In genomic region chr13:99215466-99215865, GRCh38 we compare ENCODE assay signal across 9 cellular contexts. TPM values are rescaled to one million over a fixed set of nuclear protein-coding genes. Genes with fewer than 3 reads are reported as not detected.
DNase-seq lines count a peak whose midpoint lies in the region; ATAC-seq, FAIRE-seq and TF ChIP-seq lines count a peak whose summit lies in the region.
"Had no signal": no experiment of that assay in that cellular context is flagged by ENCODE, and none has a peak within 500 bp of the region (broad histone marks: within the 10 kb centered on the region; RNA-seq: fewer than 3 reads in every experiment).

No MANE protein-coding gene starts in this region.

- peak overlapping the region in 3 of 4 donors; percentile 69 to 84 (median 74) for H3K4me3 Mint-ChIP-seq in IgD-negative memory B cell

- TF ChIP-seq EP300 in K562 (IDR thresholded peaks at IDR 0.05; ENCODE audit: low read length): no peak

- H3K27ac ChIP-seq in K562 (ENCODE audit: extremely low read depth, low read depth, low read length): no peak overlapping the region
- peak overlapping the region; percentile 6 to 84 (median 68) for H3K27ac ChIP-seq in spleen

- H3K36me3 Mint-ChIP-seq in IgD-negative memory B cell: peaks cover 10% of the 10 kb centered on the region

- peak; percentile 15 for FAIRE-seq in K562 (lab: Jason Lieb, UNC)

- TF ChIP-seq POLR2A in K562 (conservative IDR thresholded peaks at IDR 0.05) (no peak), spleen (IDR thresholded peaks at IDR 0.05) (no peak), GM18505 (IDR thresholded peaks at IDR 0.05; ENCODE audit: borderline replicate concordance, extremely low read depth, insufficient read depth, insufficient read length) (no peak)

- TF ChIP-seq CTCF in K562 (IDR thresholded peaks at IDR 0.05 in 2 of 3, conservative IDR thresholded peaks at IDR 0.05 in 1 of 3; ENCODE audit: insufficient read depth in 2 of 3, low read depth in 1 of 3, low read length in 3 of 3): no peak
- TF ChIP-seq CTCF in spleen (IDR thresholded peaks at IDR 0.05 in 8 of 11, conservative IDR thresholded peaks at IDR 0.05 in 3 of 11): no peak

- H3K4me1 ChIP-seq in K562 (replicated peaks in 1 of 2; ENCODE audit: control insufficient read depth in 2 of 2, insufficient read depth in 2 of 2, low read length in 2 of 2) (peaks cover 4 to 9% of the 10 kb centered on the region in 2 experiments; a peak in 2 of 5 replicates), spleen (peaks cover 40 to 96% (median 68%) of the 10 kb centered on the region in 6 donors)

- peak overlapping the region in 2 of 3 donors; percentile 5 to 46 for H3K27ac Mint-ChIP-seq in IgD-negative memory B cell

- no peak for TF ChIP-seq RAD21 in K562 (CRISPR knock-in tag; conservative IDR thresholded peaks at IDR 0.05 in 1 of 2, IDR thresholded peaks at IDR 0.05 in 1 of 2)

- 0 out of 3 replicates have a peak, but pooled peaks have one; percentile 18 for ATAC-seq in K562
- ATAC-seq in GM19035 (IDR thresholded peaks at IDR 0.05; ENCODE audit: unreplicated experiment): no peak
- ATAC-seq in GM18505 (IDR thresholded peaks at IDR 0.05; ENCODE audit: unreplicated experiment): no peak
- ATAC-seq in HG02759 (IDR thresholded peaks at IDR 0.05; ENCODE audit: unreplicated experiment): no peak

- no peaks in the 10 kb centered on the region for H3K9me3 Mint-ChIP-seq in IgD-negative memory B cell

- no peak overlapping the region for H3K4me3 ChIP-seq in K562
- H3K4me3 ChIP-seq in spleen: peak overlapping the region in 4 of 8 donors; percentile 6 to 52 (median 16)

- H3K27me3 ChIP-seq in K562 (ENCODE audit: control insufficient read depth in 2 of 2, insufficient read depth in 2 of 2, low read length in 2 of 2) (no peaks in the 10 kb centered on the region), spleen (replicated peaks in 1 of 7) (no peaks in the 10 kb centered on the region)

- DNase-seq in activated CD4-positive, alpha-beta T cell treated with anti-CD3 and anti-CD28 coated beads for 4 hours: peak; percentile 47 to 52
- DNase-seq in K562 (ENCODE audit: extremely low read depth in 1 of 4, low spot score in 3 of 4): no peak
- peak; percentile 80 for DNase-seq in spleen
- DNase-seq in NCI-H1930 (lab: John Stamatoyannopoulos, UW): no peak
- DNase-seq: SHP77 had no signal

- 82% methylated on average over 5 of the region's 17 CpGs for WGBS in K562 (ENCODE audit: insufficient coverage, low coverage, missing lambda C conversion rate)
- WGBS in spleen, 5 donors: 64 to 82% (median 79%) methylated on average over 17 of the region's 17 CpGs

- H3K4me1 Mint-ChIP-seq in IgD-negative memory B cell: peaks cover 51 to 55% (median 52%) of the 10 kb centered on the region in 3 donors

- in situ Hi-C loops in K562 (cut with MboI): no loop called here

- peaks cover 10% of the 10 kb centered on the region; the same call in 1 of the 2 replicates for H4K20me1 ChIP-seq in K562 (replicated peaks; ENCODE audit: control insufficient read depth, insufficient read depth, low read length)

- H3K79me2 ChIP-seq in K562 (ENCODE audit: control insufficient read depth, insufficient read depth, low read length): peaks cover 93% of the 10 kb centered on the region

- H3K27me3 Mint-ChIP-seq in IgD-negative memory B cell: no peaks in the 10 kb centered on the region

- intact Hi-C loops in K562 (cut with micrococcal nuclease): no loop called here
- intact Hi-C loops in spleen (cut with DNase I; ENCODE audit: low total_unique reads): no loop called here

- no peak overlapping the region for H2AFZ ChIP-seq in K562 (ENCODE audit: low read depth, low read length)

- no peaks in the 10 kb centered on the region for H3K9me1 ChIP-seq in K562 (ENCODE audit: control insufficient read depth, insufficient read depth, low read length)

- H3K4me2 ChIP-seq in K562 (ENCODE audit: insufficient read depth, low read length): no peak overlapping the region

- H3K9ac ChIP-seq in K562 (ENCODE audit: insufficient read depth in 1 of 2, low read depth in 2 of 2, low read length in 2 of 2): no peak overlapping the region

- peaks cover 21% of the 10 kb centered on the region; the same call in 2 of the 3 replicates for H3K36me3 ChIP-seq in K562 (ENCODE audit: control insufficient read depth, insufficient read depth, low read length)
- peaks cover 0 to 17% (median 0%) of the 10 kb centered on the region in 6 donors for H3K36me3 ChIP-seq in spleen

- no peaks in the 10 kb centered on the region for H3K9me3 ChIP-seq in K562 (replicated peaks; ENCODE audit: control insufficient read depth, insufficient read depth, low read depth, low read length)
- H3K9me3 ChIP-seq in spleen: no peaks in the 10 kb centered on the region

- CTCF ChIA-PET in K562 (lab: Yijun Ruan, JAX; ENCODE audit: low intra/inter-chr PET ratio): no interaction called here

- POLR2A ChIA-PET in K562 (lab: Yijun Ruan, JAX): interaction anchor here (0.8 kb wide), 1 partner anchor 15 kb away, joined by 3 read pairs; no protein-coding TSS in a partner anchor

- no TSS peak for BruUV-seq in K562 (replicated peaks; lab: Mats Ljungman, UMichigan)

TF ChIP-seq in K562, 482 proteins besides CTCF, POLR2A, EP300 and RAD21 (continues in another document):
- no peak for TF ChIP-seq ZNF280B (CRISPR knock-in tag; IDR thresholded peaks at IDR 0.05)
- TF ChIP-seq ZKSCAN3 (CRISPR knock-in tag; IDR thresholded peaks at IDR 0.05): no peak
- no peak for TF ChIP-seq ZNF140 (CRISPR knock-in tag; IDR thresholded peaks at IDR 0.05)

RNA-seq across cellular contexts. Expression of gene UBAC2, which starts 14.8 kb away (rescaled TPM):
- polyA plus RNA-seq in IgD-negative memory B cell (88.0 TPM), K562 (2011; rRNA removed) (65.0 and 84.1 TPM in 2 replicates), K562 (2014; fragmentation: Illumina TruSeq; extraction: Trizol) (42.3 and 45.6 TPM in 2 replicates), K562 (2014; fragmentation: Nextera tagmentation; extraction: Ambion mirVana) (10 to 100 TPM in 1 of 2 experiments, 1 to 10 TPM in 1; 6.0 to 19.0 TPM), K562 (2014; rRNA removed) (41.1 and 45.7 TPM in 2 replicates), spleen (10 to 100 TPM; 49.3 to 57.3 (median 50.4) TPM)
- 55.3 and 67.8 TPM in 2 replicates for total RNA-seq in K562 (2011; cell fraction: chromatin; rRNA removed; ENCODE audit: low replicate concordance)
- total RNA-seq in K562 (2011; cell fraction: nucleolus; rRNA removed): 51.5 and 53.9 TPM in 2 replicates
- total RNA-seq in K562 (2011; cell fraction: nucleoplasm; rRNA removed): 80.2 and 95.0 TPM in 2 replicates
- total RNA-seq in K562 (2014; rRNA removed) (28.7 and 29.6 TPM in 2 replicates), K562 (2014; rRNA removed; fragmentation: Illumina TruSeq; extraction: Trizol) (31.9 and 33.3 TPM in 2 replicates), K562 (2015; rRNA removed; fragmentation: Illumina TruSeq; extraction: Trizol) (29.0 and 32.3 TPM in 2 replicates), K562 (2021) (43.5 and 47.2 TPM in 2 replicates), spleen (10 to 100 TPM; 62.8 to 82.1 (median 72.3) TPM)
- polyA plus RNA-seq in K562 (2011; cell fraction: cytosol; rRNA removed): 53.0 and 66.2 TPM in 2 replicates
- polyA plus RNA-seq in K562 (2011; cell fraction: nucleus; rRNA removed): 27.2 and 29.6 TPM in 2 replicates
- 34.3 and 47.4 TPM in 2 replicates for polyA plus RNA-seq in K562 (2012)
- polyA minus RNA-seq in K562 (2011; rRNA and poly(A)+ RNA removed): 40.3 and 46.8 TPM in 2 replicates
- polyA minus RNA-seq in K562 (2011; cell fraction: cytosol; rRNA and poly(A)+ RNA removed): 25.1 and 25.8 TPM in 2 replicates
- 16.4 and 22.5 TPM in 2 replicates for polyA minus RNA-seq in K562 (2011; cell fraction: nucleus; rRNA and poly(A)+ RNA removed)

RNA-seq across cellular contexts. Expression of gene GPR18, which starts 42.7 kb away (rescaled TPM):
- 58.6 TPM for polyA plus RNA-seq in IgD-negative memory B cell
- total RNA-seq in K562 (2011; cell fraction: chromatin; rRNA removed; ENCODE audit: low replicate concordance): not detected in 2 replicates
- not detected in 2 replicates for total RNA-seq in K562 (2011; cell fraction: nucleolus; rRNA removed)
- not detected in 2 replicates for total RNA-seq in K562 (2011; cell fraction: nucleoplasm; rRNA removed)
- total RNA-seq in K562 (2014; rRNA removed): not detected in 2 replicates
- not detected in 2 replicates for total RNA-seq in K562 (2014; rRNA removed; fragmentation: Illumina TruSeq; extraction: Trizol)
- not detected in 2 replicates for total RNA-seq in K562 (2015; rRNA removed; fragmentation: Illumina TruSeq; extraction: Trizol)
- total RNA-seq in K562 (2021): not detected in 2 replicates
- polyA plus RNA-seq in K562 (2011; rRNA removed): not detected in 2 replicates
- not detected in 2 replicates for polyA plus RNA-seq in K562 (2011; cell fraction: cytosol; rRNA removed)
- not detected in 2 replicates for polyA plus RNA-seq in K562 (2011; cell fraction: nucleus; rRNA removed)
- 0.08 and 0.13 TPM in 2 replicates for polyA plus RNA-seq in K562 (2012)
- not detected in 2 replicates for polyA plus RNA-seq in K562 (2014; fragmentation: Illumina TruSeq; extraction: Trizol)
- polyA plus RNA-seq in K562 (2014; fragmentation: Nextera tagmentation; extraction: Ambion mirVana): under 1 TPM in 1 of 2 experiments, not detected in 1; 0.75 TPM
- polyA plus RNA-seq in K562 (2014; rRNA removed): not detected in 2 replicates
- polyA minus RNA-seq in K562 (2011; rRNA and poly(A)+ RNA removed): not detected in 2 replicates
- not detected in 2 replicates for polyA minus RNA-seq in K562 (2011; cell fraction: cytosol; rRNA and poly(A)+ RNA removed)
- not detected in 2 replicates for polyA minus RNA-seq in K562 (2011; cell fraction: nucleus; rRNA and poly(A)+ RNA removed)
- 10 to 100 TPM in 6 of 7 donors, 1 to 10 TPM in 1; 9.6 to 21.8 (median 15.3) TPM for total RNA-seq in spleen
- 10 to 100 TPM; 25.6 to 33.9 (median 29.4) TPM for polyA plus RNA-seq in spleen

Comparison
In these comparisons a context has a peak if more than half of its experiments do, and no peak if none do; other contexts are left out.
1. DNase-seq: peak in activated CD4-positive, alpha-beta T cell treated with anti-CD3 and anti-CD28 coated beads for 4 hours (2 of 2) and spleen (single experiment); none in K562 (0 of 4) and NCI-H1930 (0 of 2).
2. RNA of gene GPR18, which starts 42.7 kb away (polyA plus RNA-seq): 58.6 TPM in IgD-negative memory B cell (single experiment) and 25.6 to 33.9 TPM in spleen; 0.08 to 0.75 TPM in K562; every median in the first group is over 10 times any median in the second.